In the genomic region with DNA sequence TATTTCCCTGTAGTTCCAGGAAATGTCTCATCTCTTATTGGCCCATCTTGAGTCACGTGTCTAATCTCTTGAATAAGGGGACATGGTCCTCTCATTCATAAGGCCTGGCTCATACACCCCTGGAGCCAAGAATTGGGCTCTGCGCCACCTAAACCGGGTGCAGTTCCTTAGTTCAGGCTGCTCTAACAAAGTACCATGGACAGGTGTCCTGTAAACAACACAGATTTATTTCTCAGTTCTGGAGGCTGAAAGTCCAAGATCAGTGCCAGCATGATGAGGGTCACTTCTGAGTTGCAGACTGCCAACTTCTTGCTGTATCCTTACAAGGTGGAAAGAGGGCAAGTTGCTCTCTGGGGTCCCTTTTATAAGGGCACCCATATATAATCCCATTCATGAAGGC, we compare ENCODE assay signal across 27 cellular contexts.
"Had no signal": no experiment of that assay in that cellular context is flagged by ENCODE, and none has a peak within 500 bp of the region (broad histone marks: within the 10 kb centered on the region; RNA-seq: fewer than 3 reads in every experiment).

No MANE protein-coding gene starts in this region.

- H3K36me3 ChIP-seq: stomach, suprapubic skin, thoracic aorta, thyroid gland, tibial artery, tibial nerve, transverse colon, upper lobe of left lung, upper lobe of right lung, uterus, vagina had no signal

- H3K9me3 ChIP-seq: stomach, suprapubic skin, testis, thoracic aorta, thyroid gland, tibial artery, tibial nerve, transverse colon, upper lobe of left lung, upper lobe of right lung, uterus, vagina had no signal

- H3K4me3 ChIP-seq: stomach, suprapubic skin, testis, thoracic aorta, thyroid gland, tibial artery, tibial nerve, transverse colon, upper lobe of left lung, upper lobe of right lung, uterus, vagina had no signal

- ATAC-seq: stimulated activated effector memory CD8-positive, alpha-beta T cell treated with anti-CD3 and anti-CD28 coated beads, Interleukin-12 subunit alpha, Interleukin-12 subunit beta, amount 100 ng/mL, for 72 hours; stimulated activated memory B cell treated with anti-CD40 and anti-IgM and Interleukin-4, amounts not matched to agents 10 μg/mL and 1 μg/mL and 100 μg/mL, for 72 hours; stimulated activated naive B cell treated with anti-CD40 and anti-IgM and Interleukin-4, amounts not matched to agents 10 μg/mL and 1 μg/mL and 100 μg/mL, for 72 hours; stimulated activated naive CD8-positive, alpha-beta T cell treated with anti-CD3 and anti-CD28 coated beads, Interleukin-15, amount 100 ng/mL, for 72 hours; stimulated activated naive CD8-positive, alpha-beta T cell treated with anti-CD3 and anti-CD28 coated beads, Interleukin-15, Interleukin-2, amounts not matched to agents 100 U/mL and 50 U/mL, for 24 hours; upper lobe of right lung had no signal

- H3K27ac ChIP-seq: stomach, suprapubic skin, testis, thoracic aorta, thyroid gland, tibial artery, tibial nerve, transverse colon, upper lobe of left lung, upper lobe of right lung, uterus, vagina had no signal

- DNase-seq: stimulated activated CD4-positive, alpha-beta T cell treated with anti-CD3 and anti-CD28 coated beads, Interleukin-2, amount 100 ng/mL, for 48 hours; stimulated activated CD4-positive, alpha-beta T cell treated with anti-CD3 and anti-CD28 coated beads, Interleukin-4, amount 100 ng/mL, for 1 hour; stimulated activated CD4-positive, alpha-beta T cell treated with anti-CD3 and anti-CD28 coated beads, Interleukin-4, amount 100 ng/mL, for 24 hours; stimulated activated CD4-positive, alpha-beta T cell treated with anti-CD3 and anti-CD28 coated beads, Interleukin-4, amount 100 ng/mL, for 4 hours; stimulated activated CD8-positive, alpha-beta memory T cell treated with anti-CD3 and anti-CD28 coated beads, Interleukin-4, amount 100 ng/mL, for 48 hours; stimulated activated naive B cell treated with anti-CD40 and anti-IgM and Interleukin-4, amounts not matched to agents 10 μg/mL and 1 μg/mL and 100 μg/mL, for 72 hours; stimulated activated naive CD4-positive, alpha-beta T cell; stimulated activated naive CD4-positive, alpha-beta T cell treated with Interleukin-2 at 50 U/mL for 16 hours; stimulated activated naive CD8-positive, alpha-beta T cell treated with anti-CD3 and anti-CD28 coated beads, Interleukin-15, amount 100 ng/mL, for 72 hours; stimulated activated naive CD8-positive, alpha-beta T cell treated with anti-CD3 and anti-CD28 coated beads, Interleukin-15, Interleukin-2, amounts not matched to agents 100 U/mL and 50 U/mL, for 24 hours; stomach; substantia nigra; testis; thyroid gland; tibial artery; transverse colon; trophoblast cell; upper lobe of left lung; upper lobe of right lung; uterus had no signal

- FAIRE-seq: urothelium cell line had no signal

- H3K4me1 ChIP-seq: testis, thyroid gland, uterus had no signal

- H3K27me3 ChIP-seq: suprapubic skin, testis, thyroid gland, tibial nerve, upper lobe of left lung, uterus, vagina had no signal
